In genomic region chrX:96372313-96373046, GRCh38 we compare ENCODE assay signal across 8 cellular contexts.
DNase-seq lines count a peak whose midpoint lies in the region; ATAC-seq and TF ChIP-seq lines count a peak whose summit lies in the region.

No MANE protein-coding gene starts in this region.

- H3K4me1 Mint-ChIP-seq in endodermal cell = peaks cover 14% of the 10 kb centered on the region

- no peak overlapping the region for H3K27ac Mint-ChIP-seq in endodermal cell

- TF ChIP-seq EP300 in neural cell (conservative IDR thresholded peaks at IDR 0.05; ENCODE audit: poor library complexity, severe bottlenecking) = no peak

- no peaks in the 10 kb centered on the region for H3K9me2 ChIP-seq in neural cell (ENCODE audit: insufficient read depth, low read length)

- H3K9me3 Mint-ChIP-seq in endodermal cell = no peaks in the 10 kb centered on the region

- H3F3A ChIP-seq in neural cell (ENCODE audit: insufficient read depth, low read length, poor library complexity, severe bottlenecking) = no peaks in the 10 kb centered on the region

- TF ChIP-seq RAD21 in neural cell (conservative IDR thresholded peaks at IDR 0.05) = peak; percentile 75

- WGBS in endodermal cell (ENCODE audit: insufficient coverage in 1 of 2, insufficient read length in 1 of 2), 2 experiments = 43 to 53% methylated on average over 2 to 6 of the region's 7 CpGs

- no peak overlapping the region for H3K4me3 Mint-ChIP-seq in endodermal cell

- H3K9me3 ChIP-seq in endodermal cell (ENCODE audit: control insufficient read depth, low read length) (no peaks in the 10 kb centered on the region), neural cell (ENCODE audit: low read length) (no peaks in the 10 kb centered on the region)

- peak; percentile 90 for TF ChIP-seq CTCF in endodermal cell (conservative IDR thresholded peaks at IDR 0.05)
- TF ChIP-seq CTCF in neural cell (IDR thresholded peaks at IDR 0.05; ENCODE audit: poor library complexity, severe bottlenecking) = peak; percentile 66

- no peaks in the 10 kb centered on the region for H3K36me3 ChIP-seq in endodermal cell (ENCODE audit: control insufficient read depth, insufficient read depth, low read length)
- H3K36me3 ChIP-seq in neural cell (ENCODE audit: insufficient read depth, low read length) = no peaks in the 10 kb centered on the region

- H3K4me2 ChIP-seq in neural cell (ENCODE audit: low read length) = no peak overlapping the region

- DNase-seq in GM04503 (ENCODE audit: low read depth) (peak; percentile 14), NOMO-1 treated with dmso at 0.1 percent for 144 hours (lab: John Stamatoyannopoulos, UW; ENCODE audit: unreplicated experiment) (peak; percentile 71), endodermal cell (peak; percentile 57), T1000 (lab: John Stamatoyannopoulos, UW) (no peak)
- no peak for DNase-seq in activated T-cell treated with anti-CD3 and anti-CD28 coated beads, Interleukin-2, amount 50 U/mL, for 48 hours

- no peaks in the 10 kb centered on the region for H4K20me1 ChIP-seq in neural cell (ENCODE audit: insufficient read depth)

- H3K27me3 ChIP-seq in endodermal cell (ENCODE audit: control insufficient read depth, insufficient read depth, low read length, poor library complexity, severe bottlenecking) = no peaks in the 10 kb centered on the region
- H3K27me3 ChIP-seq in neural cell (ENCODE audit: insufficient read depth, low read depth, low read length) = no peaks in the 10 kb centered on the region

- H3K27ac ChIP-seq in endodermal cell (ENCODE audit: low read depth, low read length) = no peak overlapping the region
- H3K27ac ChIP-seq in neural cell (ENCODE audit: low read length) = no peak overlapping the region

- H3K36me3 Mint-ChIP-seq in endodermal cell (ENCODE audit: low read depth) = no peaks in the 10 kb centered on the region

- H2AFZ ChIP-seq in neural cell (ENCODE audit: low read depth, low read length) = no peak overlapping the region

- H3K9ac ChIP-seq in endodermal cell (ENCODE audit: extremely low read depth, low read length, poor library complexity, severe bottlenecking) (no peak overlapping the region), neural cell (ENCODE audit: low read length) (no peak overlapping the region)

- no peaks in the 10 kb centered on the region for H3K27me3 Mint-ChIP-seq in endodermal cell (ENCODE audit: insufficient read depth)

- H3K4me3 ChIP-seq in endodermal cell (ENCODE audit: low read length) (no peak overlapping the region), neural cell (ENCODE audit: low read length) (no peak overlapping the region)

- ATAC-seq in HG02884 (IDR thresholded peaks at IDR 0.05; ENCODE audit: unreplicated experiment) (peak; percentile 64), GM18861 (IDR thresholded peaks at IDR 0.05; ENCODE audit: unreplicated experiment) (no peak)

- H3K4me1 ChIP-seq in endodermal cell (ENCODE audit: control insufficient read depth, insufficient read depth, low read length) = no peaks in the 10 kb centered on the region

- H3K79me2 ChIP-seq in neural cell (replicated peaks; ENCODE audit: insufficient read depth, low read length) = no peaks in the 10 kb centered on the region

TF ChIP-seq in neural cell, 6 proteins besides CTCF, POLR2A, EP300 and RAD21:
- TF ChIP-seq TAF1 (IDR thresholded peaks at IDR 0.05; ENCODE audit: low read depth) = no peak
- TF ChIP-seq EZH2 (IDR thresholded peaks at IDR 0.05; ENCODE audit: borderline replicate concordance, insufficient read depth, low read length, poor library complexity, severe bottlenecking) = no peak
- no peak for TF ChIP-seq POLR2AphosphoS5 (IDR thresholded peaks at IDR 0.05)
- no peak for TF ChIP-seq REST (IDR thresholded peaks at IDR 0.05; ENCODE audit: borderline replicate concordance)
- peak; percentile 59 for TF ChIP-seq SMC3 (conservative IDR thresholded peaks at IDR 0.05; ENCODE audit: poor library complexity)
- TF ChIP-seq MXI1 (conservative IDR thresholded peaks at IDR 0.05; ENCODE audit: poor library complexity, severe bottlenecking) = no peak

Comparison
In these comparisons a context has a peak if more than half of its experiments do, and no peak if none do; other contexts are left out.
1. DNase-seq: peak in GM04503 (single experiment), NOMO-1 treated with dmso at 0.1 percent for 144 hours (single experiment) and endodermal cell (single experiment); none in activated T-cell treated with anti-CD3 and anti-CD28 coated beads, Interleukin-2, amount 50 U/mL, for 48 hours (0 of 2) and T1000 (single experiment).